In the genomic region with DNA sequence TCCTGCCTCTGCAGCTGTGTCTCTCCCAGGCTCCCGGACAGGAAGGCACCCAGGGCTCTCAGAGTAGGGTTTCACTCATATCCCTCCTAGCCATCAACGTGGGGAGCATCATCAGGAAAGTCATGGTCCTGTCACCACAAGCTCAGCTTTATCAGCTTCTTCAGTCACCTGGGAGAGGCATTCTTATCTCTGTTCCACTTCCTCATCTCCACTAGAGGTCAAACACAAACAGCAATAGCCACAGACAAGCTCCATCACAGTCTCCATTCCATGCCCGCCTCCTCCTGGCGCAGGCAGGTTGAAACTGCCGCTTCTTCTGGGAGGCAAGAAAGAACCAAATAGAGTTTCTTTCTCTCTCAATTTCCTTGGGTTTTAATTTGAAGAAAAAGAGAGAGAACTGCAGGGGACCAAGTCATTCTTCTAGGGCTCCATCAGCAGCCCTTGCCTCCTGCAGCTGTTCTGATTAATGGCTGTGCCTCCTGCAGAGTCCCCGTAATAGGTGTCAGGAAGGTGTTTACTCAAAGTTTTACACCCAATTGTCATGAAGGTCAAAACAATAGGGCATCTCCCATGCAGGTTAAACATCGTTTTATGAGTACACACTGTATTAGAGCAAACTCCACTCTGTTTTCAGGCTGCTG, we compare ENCODE assay signal across 22 cellular contexts.
DNase-seq lines count a peak whose midpoint lies in the region; ATAC-seq and TF ChIP-seq lines count a peak whose summit lies in the region.
"Had no signal": no experiment of that assay in that cellular context is flagged by ENCODE, and none has a peak within 500 bp of the region (broad histone marks: within the 10 kb centered on the region; RNA-seq: fewer than 3 reads in every experiment).

No MANE protein-coding gene starts in this region.

- no peaks in the 10 kb centered on the region for H3K27me3 ChIP-seq in spleen (replicated peaks in 1 of 7)

- H3K4me1 Mint-ChIP-seq in activated CD4-positive, alpha-beta T cell treated with anti-CD3 and anti-CD28 coated beads, Interleukin-2, amount 10 ng/mL, durations not matched to agents 7 days and 5 days = peaks cover 32% of the 10 kb centered on the region
- H3K4me1 Mint-ChIP-seq: B cell; central memory CD8-positive, alpha-beta T cell had no signal

- no peak for DNase-seq in activated CD4-positive, alpha-beta T cell treated with anti-CD3 and anti-CD28 coated beads, Interleukin-2, amount 10 ng/mL, durations not matched to agents 7 days and 5 days
- DNase-seq in activated CD4-positive, alpha-beta T cell treated with anti-CD3 and anti-CD28 coated beads, Interleukin-2, amount 50 U/mL, for 4 hours = no peak
- DNase-seq in spleen = peak; percentile 34
- DNase-seq in RWPE1 (ENCODE audit: low spot score) = no peak
- DNase-seq in NOMO-1 treated with DMSO at 0.1 percent for 48 hours (lab: John Stamatoyannopoulos, UW; ENCODE audit: unreplicated experiment) = no peak
- DNase-seq: activated CD4-positive, CD25-positive, alpha-beta regulatory T cell treated with anti-CD3 and anti-CD28 coated beads, Interleukin-2, amount 50 U/mL, for 72 hours; activated naive CD4-positive, alpha-beta T cell treated with anti-CD3 and anti-CD28 coated beads, Interleukin-2, amount 50 U/mL, for 16 hours; activated T-cell treated with anti-CD3 and anti-CD28 coated beads, Interleukin-2, amount 50 U/mL, for 48 hours; dorsolateral prefrontal cortex; left ventricle myocardium inferior; midbrain; NCI-H524 treated with DMSO at 0.1 percent for 48 hours; T1000; trophoblast cell had no signal

- intact Hi-C loops in spleen (cut with DNase I; ENCODE audit: low total_unique reads) = no loop called here

- H3K9me3 Mint-ChIP-seq in activated CD4-positive, alpha-beta T cell treated with anti-CD3 and anti-CD28 coated beads, Interleukin-2, amount 10 ng/mL, durations not matched to agents 7 days and 5 days = peaks cover 27% of the 10 kb centered on the region

- H3K4me3 Mint-ChIP-seq in activated CD4-positive, alpha-beta T cell treated with anti-CD3 and anti-CD28 coated beads, Interleukin-2, amount 10 ng/mL, durations not matched to agents 7 days and 5 days = no peak overlapping the region
- H3K4me3 Mint-ChIP-seq: B cell; central memory CD8-positive, alpha-beta T cell had no signal

- no peaks in the 10 kb centered on the region for H3K36me3 ChIP-seq in spleen
- H3K36me3 ChIP-seq: left ventricle myocardium inferior had no signal

- H3K4me1 ChIP-seq in spleen = no peaks in the 10 kb centered on the region
- H3K4me1 ChIP-seq: A549, left ventricle myocardium inferior had no signal

- H3K4me3 ChIP-seq in spleen = no peak overlapping the region
- H3K4me3 ChIP-seq: A549, dorsolateral prefrontal cortex, left ventricle myocardium inferior had no signal

- H3K36me3 Mint-ChIP-seq in activated CD4-positive, alpha-beta T cell treated with anti-CD3 and anti-CD28 coated beads, Interleukin-2, amount 10 ng/mL, durations not matched to agents 7 days and 5 days (ENCODE audit: low read depth) = peaks cover 43% of the 10 kb centered on the region

- H3K27me3 Mint-ChIP-seq in activated CD4-positive, alpha-beta T cell treated with anti-CD3 and anti-CD28 coated beads, Interleukin-2, amount 10 ng/mL, durations not matched to agents 7 days and 5 days = peaks cover 2% of the 10 kb centered on the region
- H3K27me3 Mint-ChIP-seq: B cell; central memory CD8-positive, alpha-beta T cell had no signal

- peaks cover 0 to 18% (median 13%) of the 10 kb centered on the region in 8 donors for H3K9me3 ChIP-seq in spleen

- TF ChIP-seq POLR2A in spleen (IDR thresholded peaks at IDR 0.05) = no peak

- 59 to 68% (median 62%) methylated on average over 6 to 7 of the region's 7 CpGs for WGBS in spleen, 5 donors

- CTCF ChIA-PET in activated CD4-positive, alpha-beta T cell treated with anti-CD3 and anti-CD28 coated beads, Interleukin-2, amount 10 ng/mL, durations not matched to agents 7 days and 5 days (lab: Charles Lee) = no interaction called here
- CTCF ChIA-PET in RWPE1 (lab: Yijun Ruan, JAX) = no interaction called here

- H3K27ac ChIP-seq in VCaP (peak overlapping the region; percentile 42), spleen (no peak overlapping the region), RWPE1 (no peak overlapping the region)
- H3K27ac ChIP-seq: A549, dorsolateral prefrontal cortex, HL-60, left ventricle myocardium inferior had no signal

- POLR2A ChIA-PET in activated CD4-positive, alpha-beta T cell treated with anti-CD3 and anti-CD28 coated beads, Interleukin-2, amount 10 ng/mL, durations not matched to agents 7 days and 5 days (lab: Charles Lee) = no interaction called here
- POLR2A ChIA-PET in RWPE1 (lab: Yijun Ruan, JAX; ENCODE audit: low non-redundant PET) = no interaction called here

- peak; percentile 45 for ATAC-seq in HG03432 (IDR thresholded peaks at IDR 0.05; ENCODE audit: unreplicated experiment)
- ATAC-seq in GM19463 (IDR thresholded peaks at IDR 0.05; ENCODE audit: unreplicated experiment) = no peak
- ATAC-seq: A549 had no signal

- TF ChIP-seq CTCF in VCaP (conservative IDR thresholded peaks at IDR 0.05) = 0 out of 2 replicates have a peak, but pooled peaks have one; percentile 8
- TF ChIP-seq CTCF in spleen (IDR thresholded peaks at IDR 0.05 in 8 of 11, conservative IDR thresholded peaks at IDR 0.05 in 3 of 11) = no peak
- TF ChIP-seq CTCF in RWPE1 (conservative IDR thresholded peaks at IDR 0.05; ENCODE audit: low read depth) = no peak

- peak overlapping the region; percentile 51 for H3K27ac Mint-ChIP-seq in activated CD4-positive, alpha-beta T cell treated with anti-CD3 and anti-CD28 coated beads, Interleukin-2, amount 10 ng/mL, durations not matched to agents 7 days and 5 days
- H3K27ac Mint-ChIP-seq: B cell, progenitor cell of endocrine pancreas had no signal
